Comparison of ENCODE assay signal across 8 cellular contexts in genomic region chr19:38362076-38362945, GRCh38.
DNase-seq lines count a peak whose midpoint lies in the region; ATAC-seq and TF ChIP-seq lines count a peak whose summit lies in the region.

No MANE protein-coding gene starts in this region.

- peak; percentile 96 for DNase-seq in DMS53 (lab: John Stamatoyannopoulos, UW)
- DNase-seq in activated T-cell treated with anti-CD3 and anti-CD28 coated beads, Interleukin-2, amount 50 U/mL, for 24 hours, result peak; percentile 83
- peak; percentile 52 for DNase-seq in fibroblast of gingiva (ENCODE audit: low read depth)

- H3K4me1 ChIP-seq in OCI-LY1 (ENCODE audit: insufficient read depth, low read length, severe bottlenecking), result peaks cover 8% of the 10 kb centered on the region

- no peak overlapping the region for H3K27ac ChIP-seq in OCI-LY1 (ENCODE audit: low read depth, low read length, poor library complexity, severe bottlenecking)

- H3K27ac Mint-ChIP-seq in activated T-cell treated with anti-CD3 and anti-CD28 coated beads, Interleukin-2, amount 50 U/mL, for 24 hours, result peak overlapping the region; percentile 69
- H3K27ac Mint-ChIP-seq in nephron, result no peak overlapping the region
- no peak overlapping the region for H3K27ac Mint-ChIP-seq in stimulated activated naive CD8-positive, alpha-beta T cell treated with anti-CD3 and anti-CD28 coated beads, Interleukin-15, Interleukin-2, amounts not matched to agents 100 ng/mL and 50 ng/mL, for 24 hours

- H3K36me3 ChIP-seq in OCI-LY1 (ENCODE audit: insufficient read depth, low read length), result no peaks in the 10 kb centered on the region

- TF ChIP-seq CTCF in OCI-LY1 (IDR thresholded peaks at IDR 0.05; ENCODE audit: low read length), result no peak
- TF ChIP-seq CTCF in nephron (IDR thresholded peaks at IDR 0.05; ENCODE audit: unreplicated experiment in 3 of 3), result no peak

- H3K9me3 ChIP-seq in OCI-LY1 (ENCODE audit: low read length), result no peaks in the 10 kb centered on the region

- ATAC-seq in HG03159 (IDR thresholded peaks at IDR 0.05; ENCODE audit: unreplicated experiment) (peak; percentile 41), HG03469 (IDR thresholded peaks at IDR 0.05; ENCODE audit: unreplicated experiment) (no peak)

- no peak overlapping the region for H2AFZ ChIP-seq in OCI-LY1 (ENCODE audit: low read length)

- H3K4me3 Mint-ChIP-seq in activated T-cell treated with anti-CD3 and anti-CD28 coated beads, Interleukin-2, amount 50 U/mL, for 24 hours, result peak overlapping the region; percentile 81
- peak overlapping the region; percentile 85 to 86 (median 85) for H3K4me3 Mint-ChIP-seq in nephron
- H3K4me3 Mint-ChIP-seq in stimulated activated naive CD8-positive, alpha-beta T cell treated with anti-CD3 and anti-CD28 coated beads, Interleukin-15, Interleukin-2, amounts not matched to agents 100 ng/mL and 50 ng/mL, for 24 hours, result peak overlapping the region; percentile 82

- no peaks in the 10 kb centered on the region for H3K36me3 Mint-ChIP-seq in activated T-cell treated with anti-CD3 and anti-CD28 coated beads, Interleukin-2, amount 50 U/mL, for 24 hours (ENCODE audit: low read depth)
- H3K36me3 Mint-ChIP-seq in nephron (ENCODE audit: low read depth), result no peaks in the 10 kb centered on the region
- no peaks in the 10 kb centered on the region for H3K36me3 Mint-ChIP-seq in stimulated activated naive CD8-positive, alpha-beta T cell treated with anti-CD3 and anti-CD28 coated beads, Interleukin-15, Interleukin-2, amounts not matched to agents 100 ng/mL and 50 ng/mL, for 24 hours (ENCODE audit: low read depth)

- H3K79me2 ChIP-seq in OCI-LY1 (ENCODE audit: insufficient read depth, low read length), result no peaks in the 10 kb centered on the region

- no peaks in the 10 kb centered on the region for H4K20me1 ChIP-seq in OCI-LY1 (ENCODE audit: insufficient read depth, low read length)

- no peaks in the 10 kb centered on the region for H3K9me3 Mint-ChIP-seq in activated T-cell treated with anti-CD3 and anti-CD28 coated beads, Interleukin-2, amount 50 U/mL, for 24 hours
- no peaks in the 10 kb centered on the region for H3K9me3 Mint-ChIP-seq in nephron
- no peaks in the 10 kb centered on the region for H3K9me3 Mint-ChIP-seq in stimulated activated naive CD8-positive, alpha-beta T cell treated with anti-CD3 and anti-CD28 coated beads, Interleukin-15, Interleukin-2, amounts not matched to agents 100 ng/mL and 50 ng/mL, for 24 hours

- H3F3A ChIP-seq in OCI-LY1 (ENCODE audit: insufficient read depth, low read length), result no peaks in the 10 kb centered on the region

- peak overlapping the region; percentile 95 for H3K4me2 ChIP-seq in OCI-LY1 (ENCODE audit: low read length)

- peaks cover 12% of the 10 kb centered on the region; the same call in 1 of the 2 replicates for H3K27me3 ChIP-seq in OCI-LY1 (ENCODE audit: insufficient read depth, low read length)

- H3K4me3 ChIP-seq in OCI-LY1 (ENCODE audit: low read depth, low read length, poor library complexity, severe bottlenecking), result peak overlapping the region; percentile 72

- peak overlapping the region; percentile 39; the same call in 1 of the 2 replicates for H3K9ac ChIP-seq in OCI-LY1 (ENCODE audit: low read length)

- peaks cover 38% of the 10 kb centered on the region for H3K27me3 Mint-ChIP-seq in activated T-cell treated with anti-CD3 and anti-CD28 coated beads, Interleukin-2, amount 50 U/mL, for 24 hours
- peaks cover 66% of the 10 kb centered on the region for H3K27me3 Mint-ChIP-seq in nephron (ENCODE audit: low read depth)
- peaks cover 25% of the 10 kb centered on the region for H3K27me3 Mint-ChIP-seq in stimulated activated naive CD8-positive, alpha-beta T cell treated with anti-CD3 and anti-CD28 coated beads, Interleukin-15, Interleukin-2, amounts not matched to agents 100 ng/mL and 50 ng/mL, for 24 hours

- H3K9me2 ChIP-seq in OCI-LY1 (ENCODE audit: low read depth, low read length), result no peaks in the 10 kb centered on the region

- H3K4me1 Mint-ChIP-seq in activated T-cell treated with anti-CD3 and anti-CD28 coated beads, Interleukin-2, amount 50 U/mL, for 24 hours (ENCODE audit: low read depth), result peaks cover 17% of the 10 kb centered on the region
- H3K4me1 Mint-ChIP-seq in nephron, result no peaks in the 10 kb centered on the region
- peaks cover 18% of the 10 kb centered on the region for H3K4me1 Mint-ChIP-seq in stimulated activated naive CD8-positive, alpha-beta T cell treated with anti-CD3 and anti-CD28 coated beads, Interleukin-15, Interleukin-2, amounts not matched to agents 100 ng/mL and 50 ng/mL, for 24 hours (ENCODE audit: low read depth)
